ENCODE assay signal across 1 cellular context in genomic region chr11:12066799-12067508, GRCh38.
A peak's percentile ranks its signal among the peaks of the same experiment; 100 is the strongest.
TF ChIP-seq lines count a peak whose summit lies in the region.

No MANE protein-coding gene starts in this region.

TF ChIP-seq in HEK293, 187 proteins besides CTCF, POLR2A, EP300 and RAD21 (continued from another document and continues in another):
- peak; percentile 76 for TF ChIP-seq ZNF600 (tag by site-specific recombination; IDR thresholded peaks at IDR 0.05)
- TF ChIP-seq ZNF341 (tag by site-specific recombination; IDR thresholded peaks at IDR 0.05; ENCODE audit: low read depth), result peak; percentile 69
- TF ChIP-seq ZSCAN16 (tag by site-specific recombination; IDR thresholded peaks at IDR 0.05), result peak; percentile 61; the same call in 1 of the 2 replicates
- TF ChIP-seq WT1 (tag by site-specific recombination; IDR thresholded peaks at IDR 0.05), result peak; percentile 55
- TF ChIP-seq ZNF449 (tag by site-specific recombination; IDR thresholded peaks at IDR 0.05), result peak; percentile 82
- TF ChIP-seq ZNF10 (tag by site-specific recombination; IDR thresholded peaks at IDR 0.05), result no peak
- TF ChIP-seq SP2 (tag by site-specific recombination; IDR thresholded peaks at IDR 0.05), result no peak
- peak; percentile 95 for TF ChIP-seq TRIM28 (IDR thresholded peaks at IDR 0.05; ENCODE audit: borderline replicate concordance, low read length)
- no peak for TF ChIP-seq SETDB1 (IDR thresholded peaks at IDR 0.05; ENCODE audit: insufficient read length, low read length)
- TF ChIP-seq ZNF76 (tag by site-specific recombination; IDR thresholded peaks at IDR 0.05; ENCODE audit: borderline replicate concordance, low read depth), result 0 out of 2 replicates have a peak, but pooled peaks have one; percentile 31
- TF ChIP-seq ZNF416 (tag by site-specific recombination; IDR thresholded peaks at IDR 0.05), result no peak
- TF ChIP-seq ZNF629 (tag by site-specific recombination; IDR thresholded peaks at IDR 0.05), result peak; percentile 53; the same call in 1 of the 2 replicates
- TF ChIP-seq, protein P1, sequence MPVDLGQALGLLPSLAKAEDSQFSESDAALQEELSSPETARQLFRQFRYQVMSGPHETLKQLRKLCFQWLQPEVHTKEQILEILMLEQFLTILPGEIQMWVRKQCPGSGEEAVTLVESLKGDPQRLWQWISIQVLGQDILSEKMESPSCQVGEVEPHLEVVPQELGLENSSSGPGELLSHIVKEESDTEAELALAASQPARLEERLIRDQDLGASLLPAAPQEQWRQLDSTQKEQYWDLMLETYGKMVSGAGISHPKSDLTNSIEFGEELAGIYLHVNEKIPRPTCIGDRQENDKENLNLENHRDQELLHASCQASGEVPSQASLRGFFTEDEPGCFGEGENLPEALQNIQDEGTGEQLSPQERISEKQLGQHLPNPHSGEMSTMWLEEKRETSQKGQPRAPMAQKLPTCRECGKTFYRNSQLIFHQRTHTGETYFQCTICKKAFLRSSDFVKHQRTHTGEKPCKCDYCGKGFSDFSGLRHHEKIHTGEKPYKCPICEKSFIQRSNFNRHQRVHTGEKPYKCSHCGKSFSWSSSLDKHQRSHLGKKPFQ (tag by site-specific recombination; IDR thresholded peaks at IDR 0.05), result peak; percentile 70; the same call in 1 of the 2 replicates
- TF ChIP-seq PRDM10 (tag by site-specific recombination; IDR thresholded peaks at IDR 0.05), result peak; percentile 78
- 0 out of 2 replicates have a peak, but pooled peaks have one; percentile 31 for TF ChIP-seq SCRT1 (tag by site-specific recombination; IDR thresholded peaks at IDR 0.05; ENCODE audit: borderline replicate concordance)
- peak; percentile 62; the same call in 1 of the 2 replicates for TF ChIP-seq TCF7L2 (IDR thresholded peaks at IDR 0.05; ENCODE audit: borderline replicate concordance, low read depth, low read length)
- TF ChIP-seq, protein P2, sequence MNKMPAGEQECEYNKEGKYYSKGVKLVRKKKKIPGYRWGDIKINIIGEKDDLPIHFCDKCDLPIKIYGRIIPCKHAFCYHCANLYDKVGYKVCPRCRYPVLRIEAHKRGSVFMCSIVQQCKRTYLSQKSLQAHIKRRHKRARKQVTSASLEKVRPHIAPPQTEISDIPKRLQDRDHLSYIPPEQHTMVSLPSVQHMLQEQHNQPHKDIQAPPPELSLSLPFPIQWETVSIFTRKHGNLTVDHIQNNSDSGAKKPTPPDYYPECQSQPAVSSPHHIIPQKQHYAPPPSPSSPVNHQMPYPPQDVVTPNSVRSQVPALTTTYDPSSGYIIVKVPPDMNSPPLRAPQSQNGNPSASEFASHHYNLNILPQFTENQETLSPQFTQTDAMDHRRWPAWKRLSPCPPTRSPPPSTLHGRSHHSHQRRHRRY (tag by site-specific recombination; IDR thresholded peaks at IDR 0.05), result no peak
- peak; percentile 40; the same call in 1 of the 2 replicates for TF ChIP-seq MYNN (tag by site-specific recombination; IDR thresholded peaks at IDR 0.05; ENCODE audit: borderline replicate concordance)
- no peak for TF ChIP-seq ZNF362 (tag by site-specific recombination; IDR thresholded peaks at IDR 0.05)
- TF ChIP-seq OSR2 (tag by site-specific recombination; IDR thresholded peaks at IDR 0.05), result peak; percentile 91
- TF ChIP-seq ZNF623 (tag by site-specific recombination; IDR thresholded peaks at IDR 0.05), result peak; percentile 40; the same call in 1 of the 2 replicates
- TF ChIP-seq ZNF596 (tag by site-specific recombination; IDR thresholded peaks at IDR 0.05), result peak; percentile 64; the same call in 1 of the 2 replicates
- TF ChIP-seq GLIS1 (tag by site-specific recombination; IDR thresholded peaks at IDR 0.05), result peak; percentile 95
- no peak for TF ChIP-seq HOXA7 (CRISPR knock-in tag; IDR thresholded peaks at IDR 0.05; ENCODE audit: borderline replicate concordance)
- peak; percentile 83 for TF ChIP-seq ZNF335 (tag by site-specific recombination; conservative IDR thresholded peaks at IDR 0.05)
- peak; percentile 86 for TF ChIP-seq ZXDB (tag by site-specific recombination; IDR thresholded peaks at IDR 0.05)
- TF ChIP-seq INSM2 (tag by site-specific recombination; IDR thresholded peaks at IDR 0.05), result no peak
- TF ChIP-seq, protein P3, sequence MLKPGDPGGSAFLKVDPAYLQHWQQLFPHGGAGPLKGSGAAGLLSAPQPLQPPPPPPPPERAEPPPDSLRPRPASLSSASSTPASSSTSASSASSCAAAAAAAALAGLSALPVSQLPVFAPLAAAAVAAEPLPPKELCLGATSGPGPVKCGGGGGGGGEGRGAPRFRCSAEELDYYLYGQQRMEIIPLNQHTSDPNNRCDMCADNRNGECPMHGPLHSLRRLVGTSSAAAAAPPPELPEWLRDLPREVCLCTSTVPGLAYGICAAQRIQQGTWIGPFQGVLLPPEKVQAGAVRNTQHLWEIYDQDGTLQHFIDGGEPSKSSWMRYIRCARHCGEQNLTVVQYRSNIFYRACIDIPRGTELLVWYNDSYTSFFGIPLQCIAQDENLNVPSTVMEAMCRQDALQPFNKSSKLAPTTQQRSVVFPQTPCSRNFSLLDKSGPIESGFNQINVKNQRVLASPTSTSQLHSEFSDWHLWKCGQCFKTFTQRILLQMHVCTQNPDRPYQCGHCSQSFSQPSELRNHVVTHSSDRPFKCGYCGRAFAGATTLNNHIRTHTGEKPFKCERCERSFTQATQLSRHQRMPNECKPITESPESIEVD (tag by site-specific recombination; IDR thresholded peaks at IDR 0.05), result peak; percentile 96
- no peak for TF ChIP-seq ZNF621 (tag by site-specific recombination; IDR thresholded peaks at IDR 0.05)
- TF ChIP-seq ZNF692 (tag by site-specific recombination; IDR thresholded peaks at IDR 0.05), result peak; percentile 19
- TF ChIP-seq EGR2 (tag by site-specific recombination; IDR thresholded peaks at IDR 0.05; ENCODE audit: low read depth), result peak; percentile 67
- peak; percentile 16; the same call in 1 of the 2 replicates for TF ChIP-seq ZNF24 (tag by site-specific recombination; IDR thresholded peaks at IDR 0.05)
- peak; percentile 98 for TF ChIP-seq ZSCAN30 (tag by site-specific recombination; IDR thresholded peaks at IDR 0.05)
- peak; percentile 23; the same call in 1 of the 2 replicates for TF ChIP-seq ATF2 (tag by site-specific recombination; IDR thresholded peaks at IDR 0.05; ENCODE audit: low read depth)
- TF ChIP-seq MZF1 (tag by site-specific recombination; IDR thresholded peaks at IDR 0.05; ENCODE audit: borderline replicate concordance), result peak; percentile 96
- TF ChIP-seq ZFHX2 (tag by site-specific recombination; conservative IDR thresholded peaks at IDR 0.05), result peak; percentile 73; the same call in 1 of the 2 replicates
- TF ChIP-seq ZNF423 (tag by site-specific recombination; IDR thresholded peaks at IDR 0.05), result peak; percentile 54
- TF ChIP-seq IKZF3 (tag by site-specific recombination; IDR thresholded peaks at IDR 0.05), result peak; percentile 64; the same call in 1 of the 2 replicates
- TF ChIP-seq ZNF610 (tag by site-specific recombination; IDR thresholded peaks at IDR 0.05; ENCODE audit: borderline replicate concordance), result peak; percentile 96
- TF ChIP-seq ZBTB20 (tag by site-specific recombination; IDR thresholded peaks at IDR 0.05), result peak; percentile 91
- no peak for TF ChIP-seq ZNF221 (tag by site-specific recombination; IDR thresholded peaks at IDR 0.05; ENCODE audit: borderline replicate concordance)
- TF ChIP-seq ZNF664 (tag by site-specific recombination; IDR thresholded peaks at IDR 0.05), result peak; percentile 20; the same call in 1 of the 2 replicates
- TF ChIP-seq ZNF843 (tag by site-specific recombination; IDR thresholded peaks at IDR 0.05), result peak; percentile 90
- peak; percentile 88 for TF ChIP-seq ZBTB17 (tag by site-specific recombination; IDR thresholded peaks at IDR 0.05)
- TF ChIP-seq GLI2 (tag by site-specific recombination; IDR thresholded peaks at IDR 0.05; ENCODE audit: borderline replicate concordance, low read depth), result peak; percentile 57; the same call in 1 of the 2 replicates
